ENCODE assay signal across 8 cellular contexts in genomic region chr3:121748638-121749275, GRCh38. TPM values are rescaled to one million over a fixed set of nuclear protein-coding genes. Genes with fewer than 3 reads are reported as not detected.
DNase-seq lines count a peak whose midpoint lies in the region; ATAC-seq lines count a peak whose summit lies in the region.

No MANE protein-coding gene starts in this region.

- ATAC-seq in effector memory CD8-positive, alpha-beta T cell (replicated peaks), result peak; percentile 8
- no peak for ATAC-seq in GM18519 (IDR thresholded peaks at IDR 0.05; ENCODE audit: low FRiP score, unreplicated experiment)

- no peak overlapping the region for H3K4me3 Mint-ChIP-seq in effector memory CD8-positive, alpha-beta T cell
- no peak overlapping the region for H3K4me3 Mint-ChIP-seq in activated naive CD4-positive, alpha-beta T cell treated with anti-CD3 and anti-CD28 coated beads for 36 hours

- DNase-seq in HCEC 1CT (peak; percentile 54), NOMO-1 treated with DMSO at 0.1 percent for 48 hours (lab: John Stamatoyannopoulos, UW; ENCODE audit: unreplicated experiment) (peak; percentile 14), cortex of kidney (lab: John Stamatoyannopoulos, UW) (no peak)
- no peak for DNase-seq in effector memory CD8-positive, alpha-beta T cell
- no peak for DNase-seq in activated naive CD4-positive, alpha-beta T cell treated with anti-CD3 and anti-CD28 coated beads for 36 hours

- peak overlapping the region; percentile 99 for H3K4me3 ChIP-seq in GM08714 (ENCODE audit: low read length)
- peak overlapping the region; percentile 84 for H3K4me3 ChIP-seq in mononuclear cell (ENCODE audit: low read length)

- peaks cover 16% of the 10 kb centered on the region for H3K4me1 ChIP-seq in mononuclear cell (ENCODE audit: insufficient read depth, low read length)

- CTCF ChIA-PET in activated naive CD4-positive, alpha-beta T cell treated with anti-CD3 and anti-CD28 coated beads for 36 hours (lab: Charles Lee), result no interaction called here

- no peaks in the 10 kb centered on the region for H3K9me3 ChIP-seq in mononuclear cell (ENCODE audit: low read depth, low read length)

- H3K9me3 Mint-ChIP-seq in effector memory CD8-positive, alpha-beta T cell, result no peaks in the 10 kb centered on the region
- H3K9me3 Mint-ChIP-seq in activated naive CD4-positive, alpha-beta T cell treated with anti-CD3 and anti-CD28 coated beads for 36 hours, result no peaks in the 10 kb centered on the region

- H3K27me3 Mint-ChIP-seq in effector memory CD8-positive, alpha-beta T cell, result peaks cover 19 to 21% of the 10 kb centered on the region in 2 donors
- no peaks in the 10 kb centered on the region for H3K27me3 Mint-ChIP-seq in activated naive CD4-positive, alpha-beta T cell treated with anti-CD3 and anti-CD28 coated beads for 36 hours (ENCODE audit: low read depth)

- H3K27ac Mint-ChIP-seq in effector memory CD8-positive, alpha-beta T cell, result no peak overlapping the region
- H3K27ac Mint-ChIP-seq in activated naive CD4-positive, alpha-beta T cell treated with anti-CD3 and anti-CD28 coated beads for 36 hours, result no peak overlapping the region

- intact Hi-C loops in activated naive CD4-positive, alpha-beta T cell treated with anti-CD3 and anti-CD28 coated beads for 36 hours (cut with micrococcal nuclease), result loop anchor here (1.0 to 10.0 kb wide), 12 partner anchors 13 to 1654 kb away; partner anchors contain the start of genes EAF2, FAM162A, GSK3B and HCLS1

- no peaks in the 10 kb centered on the region for H3K27me3 ChIP-seq in mononuclear cell (ENCODE audit: insufficient read depth, low read length)

- peaks cover 3 to 8% of the 10 kb centered on the region in 2 donors for H3K4me1 Mint-ChIP-seq in effector memory CD8-positive, alpha-beta T cell (ENCODE audit: low read depth in 2 of 2)
- peaks cover 5% of the 10 kb centered on the region for H3K4me1 Mint-ChIP-seq in activated naive CD4-positive, alpha-beta T cell treated with anti-CD3 and anti-CD28 coated beads for 36 hours (ENCODE audit: low read depth)

- no peaks in the 10 kb centered on the region for H3K36me3 Mint-ChIP-seq in effector memory CD8-positive, alpha-beta T cell (ENCODE audit: insufficient read depth)
- H3K36me3 Mint-ChIP-seq in activated naive CD4-positive, alpha-beta T cell treated with anti-CD3 and anti-CD28 coated beads for 36 hours (ENCODE audit: low read depth), result no peaks in the 10 kb centered on the region

RNA-seq across cellular contexts. Expression of gene GOLGB1, which starts 0.8 kb away (rescaled TPM):
- 36.3 TPM for total RNA-seq in mononuclear cell
- total RNA-seq in activated naive CD4-positive, alpha-beta T cell treated with anti-CD3 and anti-CD28 coated beads for 36 hours, result 10 to 100 TPM; 18.2 to 19.7 TPM

Comparison
In these comparisons a context has a peak if more than half of its experiments do, and no peak if none do; other contexts are left out.
1. DNase-seq: peak in HCEC 1CT (single experiment) and NOMO-1 treated with DMSO at 0.1 percent for 48 hours (single experiment); none in effector memory CD8-positive, alpha-beta T cell (0 of 3), cortex of kidney (single experiment) and activated naive CD4-positive, alpha-beta T cell treated with anti-CD3 and anti-CD28 coated beads for 36 hours (single experiment).